ENCODE assay signal across 1 cellular context in the genomic region with DNA sequence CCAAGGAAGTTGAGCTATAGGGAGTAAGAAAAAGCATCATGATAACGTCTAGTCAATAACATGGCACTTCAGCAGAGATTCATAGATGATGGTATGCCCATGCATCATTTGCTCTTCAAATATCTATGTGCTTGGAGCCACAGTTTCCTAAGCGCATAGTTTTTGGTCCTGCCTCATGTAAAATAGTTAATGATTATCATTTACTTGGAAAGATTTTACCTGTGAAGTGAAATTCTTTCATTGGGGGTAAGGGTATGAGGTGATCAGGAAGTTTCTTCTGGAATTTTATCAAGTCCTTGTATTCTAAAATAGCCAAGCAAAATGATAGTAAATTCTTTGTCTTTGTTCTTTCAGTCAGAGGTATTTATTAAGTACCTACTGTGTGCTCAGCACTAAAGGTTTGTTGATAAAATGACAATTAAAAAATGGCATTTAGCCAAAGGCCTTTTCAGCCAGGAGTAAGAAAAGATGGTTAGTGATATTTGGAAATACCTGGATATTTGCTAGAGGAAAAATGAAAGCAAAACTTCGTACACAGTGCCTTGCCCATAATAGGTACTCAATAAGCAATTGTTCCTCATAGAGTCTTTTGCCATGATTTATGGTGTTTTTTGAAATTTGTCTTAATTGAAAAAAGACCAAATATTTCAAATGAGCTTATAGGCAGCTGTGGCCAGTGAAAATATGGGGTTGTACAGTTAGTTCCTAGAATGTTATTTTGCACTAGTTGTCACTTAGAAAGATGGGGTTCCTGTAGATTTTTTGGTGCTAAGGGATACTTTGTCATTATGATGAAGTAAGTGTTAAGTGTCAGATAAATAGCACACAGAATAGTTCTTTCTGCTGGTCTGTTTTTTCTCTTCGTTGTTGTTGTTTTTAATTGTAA.
A peak's percentile ranks its signal among the peaks of the same experiment; 100 is the strongest.
TF ChIP-seq lines count a peak whose summit lies in the region.

No MANE protein-coding gene starts in this region.

TF ChIP-seq in K562, 482 proteins besides CTCF, POLR2A, EP300 and RAD21 (continued from another document and continues in another):
- TF ChIP-seq, protein P1, sequence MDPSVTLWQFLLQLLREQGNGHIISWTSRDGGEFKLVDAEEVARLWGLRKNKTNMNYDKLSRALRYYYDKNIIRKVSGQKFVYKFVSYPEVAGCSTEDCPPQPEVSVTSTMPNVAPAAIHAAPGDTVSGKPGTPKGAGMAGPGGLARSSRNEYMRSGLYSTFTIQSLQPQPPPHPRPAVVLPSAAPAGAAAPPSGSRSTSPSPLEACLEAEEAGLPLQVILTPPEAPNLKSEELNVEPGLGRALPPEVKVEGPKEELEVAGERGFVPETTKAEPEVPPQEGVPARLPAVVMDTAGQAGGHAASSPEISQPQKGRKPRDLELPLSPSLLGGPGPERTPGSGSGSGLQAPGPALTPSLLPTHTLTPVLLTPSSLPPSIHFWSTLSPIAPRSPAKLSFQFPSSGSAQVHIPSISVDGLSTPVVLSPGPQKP (CRISPR knock-in tag; IDR thresholded peaks at IDR 0.05), result no peak
- TF ChIP-seq, protein P2, sequence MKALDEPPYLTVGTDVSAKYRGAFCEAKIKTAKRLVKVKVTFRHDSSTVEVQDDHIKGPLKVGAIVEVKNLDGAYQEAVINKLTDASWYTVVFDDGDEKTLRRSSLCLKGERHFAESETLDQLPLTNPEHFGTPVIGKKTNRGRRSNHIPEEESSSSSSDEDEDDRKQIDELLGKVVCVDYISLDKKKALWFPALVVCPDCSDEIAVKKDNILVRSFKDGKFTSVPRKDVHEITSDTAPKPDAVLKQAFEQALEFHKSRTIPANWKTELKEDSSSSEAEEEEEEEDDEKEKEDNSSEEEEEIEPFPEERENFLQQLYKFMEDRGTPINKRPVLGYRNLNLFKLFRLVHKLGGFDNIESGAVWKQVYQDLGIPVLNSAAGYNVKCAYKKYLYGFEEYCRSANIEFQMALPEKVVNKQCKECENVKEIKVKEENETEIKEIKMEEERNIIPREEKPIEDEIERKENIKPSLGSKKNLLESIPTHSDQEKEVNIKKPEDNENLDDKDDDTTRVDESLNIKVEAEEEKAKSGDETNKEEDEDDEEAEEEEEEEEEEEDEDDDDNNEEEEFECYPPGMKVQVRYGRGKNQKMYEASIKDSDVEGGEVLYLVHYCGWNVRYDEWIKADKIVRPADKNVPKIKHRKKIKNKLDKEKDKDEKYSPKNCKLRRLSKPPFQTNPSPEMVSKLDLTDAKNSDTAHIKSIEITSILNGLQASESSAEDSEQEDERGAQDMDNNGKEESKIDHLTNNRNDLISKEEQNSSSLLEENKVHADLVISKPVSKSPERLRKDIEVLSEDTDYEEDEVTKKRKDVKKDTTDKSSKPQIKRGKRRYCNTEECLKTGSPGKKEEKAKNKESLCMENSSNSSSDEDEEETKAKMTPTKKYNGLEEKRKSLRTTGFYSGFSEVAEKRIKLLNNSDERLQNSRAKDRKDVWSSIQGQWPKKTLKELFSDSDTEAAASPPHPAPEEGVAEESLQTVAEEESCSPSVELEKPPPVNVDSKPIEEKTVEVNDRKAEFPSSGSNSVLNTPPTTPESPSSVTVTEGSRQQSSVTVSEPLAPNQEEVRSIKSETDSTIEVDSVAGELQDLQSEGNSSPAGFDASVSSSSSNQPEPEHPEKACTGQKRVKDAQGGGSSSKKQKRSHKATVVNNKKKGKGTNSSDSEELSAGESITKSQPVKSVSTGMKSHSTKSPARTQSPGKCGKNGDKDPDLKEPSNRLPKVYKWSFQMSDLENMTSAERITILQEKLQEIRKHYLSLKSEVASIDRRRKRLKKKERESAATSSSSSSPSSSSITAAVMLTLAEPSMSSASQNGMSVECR (CRISPR knock-in tag; IDR thresholded peaks at IDR 0.05), result no peak
- TF ChIP-seq TGIF2 (CRISPR knock-in tag; IDR thresholded peaks at IDR 0.05), result no peak
- TF ChIP-seq, protein P3, sequence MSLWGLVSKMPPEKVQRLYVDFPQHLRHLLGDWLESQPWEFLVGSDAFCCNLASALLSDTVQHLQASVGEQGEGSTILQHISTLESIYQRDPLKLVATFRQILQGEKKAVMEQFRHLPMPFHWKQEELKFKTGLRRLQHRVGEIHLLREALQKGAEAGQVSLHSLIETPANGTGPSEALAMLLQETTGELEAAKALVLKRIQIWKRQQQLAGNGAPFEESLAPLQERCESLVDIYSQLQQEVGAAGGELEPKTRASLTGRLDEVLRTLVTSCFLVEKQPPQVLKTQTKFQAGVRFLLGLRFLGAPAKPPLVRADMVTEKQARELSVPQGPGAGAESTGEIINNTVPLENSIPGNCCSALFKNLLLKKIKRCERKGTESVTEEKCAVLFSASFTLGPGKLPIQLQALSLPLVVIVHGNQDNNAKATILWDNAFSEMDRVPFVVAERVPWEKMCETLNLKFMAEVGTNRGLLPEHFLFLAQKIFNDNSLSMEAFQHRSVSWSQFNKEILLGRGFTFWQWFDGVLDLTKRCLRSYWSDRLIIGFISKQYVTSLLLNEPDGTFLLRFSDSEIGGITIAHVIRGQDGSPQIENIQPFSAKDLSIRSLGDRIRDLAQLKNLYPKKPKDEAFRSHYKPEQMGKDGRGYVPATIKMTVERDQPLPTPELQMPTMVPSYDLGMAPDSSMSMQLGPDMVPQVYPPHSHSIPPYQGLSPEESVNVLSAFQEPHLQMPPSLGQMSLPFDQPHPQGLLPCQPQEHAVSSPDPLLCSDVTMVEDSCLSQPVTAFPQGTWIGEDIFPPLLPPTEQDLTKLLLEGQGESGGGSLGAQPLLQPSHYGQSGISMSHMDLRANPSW (CRISPR knock-in tag; IDR thresholded peaks at IDR 0.05), result no peak
- TF ChIP-seq PTBP1 (IDR thresholded peaks at IDR 0.05; ENCODE audit: low read depth, low read length), result no peak
- no peak; the same call in 1 of the 2 replicates for TF ChIP-seq HLTF (IDR thresholded peaks at IDR 0.05)
- TF ChIP-seq, protein P4, sequence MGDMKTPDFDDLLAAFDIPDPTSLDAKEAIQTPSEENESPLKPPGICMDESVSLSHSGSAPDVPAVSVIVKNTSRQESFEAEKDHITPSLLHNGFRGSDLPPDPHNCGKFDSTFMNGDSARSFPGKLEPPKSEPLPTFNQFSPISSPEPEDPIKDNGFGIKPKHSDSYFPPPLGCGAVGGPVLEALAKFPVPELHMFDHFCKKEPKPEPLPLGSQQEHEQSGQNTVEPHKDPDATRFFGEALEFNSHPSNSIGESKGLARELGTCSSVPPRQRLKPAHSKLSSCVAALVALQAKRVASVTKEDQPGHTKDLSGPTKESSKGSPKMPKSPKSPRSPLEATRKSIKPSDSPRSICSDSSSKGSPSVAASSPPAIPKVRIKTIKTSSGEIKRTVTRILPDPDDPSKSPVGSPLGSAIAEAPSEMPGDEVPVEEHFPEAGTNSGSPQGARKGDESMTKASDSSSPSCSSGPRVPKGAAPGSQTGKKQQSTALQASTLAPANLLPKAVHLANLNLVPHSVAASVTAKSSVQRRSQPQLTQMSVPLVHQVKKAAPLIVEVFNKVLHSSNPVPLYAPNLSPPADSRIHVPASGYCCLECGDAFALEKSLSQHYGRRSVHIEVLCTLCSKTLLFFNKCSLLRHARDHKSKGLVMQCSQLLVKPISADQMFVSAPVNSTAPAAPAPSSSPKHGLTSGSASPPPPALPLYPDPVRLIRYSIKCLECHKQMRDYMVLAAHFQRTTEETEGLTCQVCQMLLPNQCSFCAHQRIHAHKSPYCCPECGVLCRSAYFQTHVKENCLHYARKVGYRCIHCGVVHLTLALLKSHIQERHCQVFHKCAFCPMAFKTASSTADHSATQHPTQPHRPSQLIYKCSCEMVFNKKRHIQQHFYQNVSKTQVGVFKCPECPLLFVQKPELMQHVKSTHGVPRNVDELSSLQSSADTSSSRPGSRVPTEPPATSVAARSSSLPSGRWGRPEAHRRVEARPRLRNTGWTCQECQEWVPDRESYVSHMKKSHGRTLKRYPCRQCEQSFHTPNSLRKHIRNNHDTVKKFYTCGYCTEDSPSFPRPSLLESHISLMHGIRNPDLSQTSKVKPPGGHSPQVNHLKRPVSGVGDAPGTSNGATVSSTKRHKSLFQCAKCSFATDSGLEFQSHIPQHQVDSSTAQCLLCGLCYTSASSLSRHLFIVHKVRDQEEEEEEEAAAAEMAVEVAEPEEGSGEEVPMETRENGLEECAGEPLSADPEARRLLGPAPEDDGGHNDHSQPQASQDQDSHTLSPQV (IDR thresholded peaks at IDR 0.05), result peak; percentile 92
- TF ChIP-seq FOSL1 (tag; conservative IDR thresholded peaks at IDR 0.05), result no peak
- TF ChIP-seq ZNF212 (CRISPR knock-in tag; IDR thresholded peaks at IDR 0.05), result no peak
- no peak for TF ChIP-seq TARDBP (IDR thresholded peaks at IDR 0.05)
- no peak for TF ChIP-seq SIN3A (IDR thresholded peaks at IDR 0.05; ENCODE audit: borderline replicate concordance in 2 of 2, control insufficient read depth in 1 of 2, low read depth in 2 of 2, low read length in 2 of 2)
- 0 out of 2 replicates have a peak, but pooled peaks have one; percentile 47 for TF ChIP-seq ELF2 (CRISPR knock-in tag; IDR thresholded peaks at IDR 0.05)
- no peak for TF ChIP-seq XRCC3 (IDR thresholded peaks at IDR 0.05)
- TF ChIP-seq, protein P5, sequence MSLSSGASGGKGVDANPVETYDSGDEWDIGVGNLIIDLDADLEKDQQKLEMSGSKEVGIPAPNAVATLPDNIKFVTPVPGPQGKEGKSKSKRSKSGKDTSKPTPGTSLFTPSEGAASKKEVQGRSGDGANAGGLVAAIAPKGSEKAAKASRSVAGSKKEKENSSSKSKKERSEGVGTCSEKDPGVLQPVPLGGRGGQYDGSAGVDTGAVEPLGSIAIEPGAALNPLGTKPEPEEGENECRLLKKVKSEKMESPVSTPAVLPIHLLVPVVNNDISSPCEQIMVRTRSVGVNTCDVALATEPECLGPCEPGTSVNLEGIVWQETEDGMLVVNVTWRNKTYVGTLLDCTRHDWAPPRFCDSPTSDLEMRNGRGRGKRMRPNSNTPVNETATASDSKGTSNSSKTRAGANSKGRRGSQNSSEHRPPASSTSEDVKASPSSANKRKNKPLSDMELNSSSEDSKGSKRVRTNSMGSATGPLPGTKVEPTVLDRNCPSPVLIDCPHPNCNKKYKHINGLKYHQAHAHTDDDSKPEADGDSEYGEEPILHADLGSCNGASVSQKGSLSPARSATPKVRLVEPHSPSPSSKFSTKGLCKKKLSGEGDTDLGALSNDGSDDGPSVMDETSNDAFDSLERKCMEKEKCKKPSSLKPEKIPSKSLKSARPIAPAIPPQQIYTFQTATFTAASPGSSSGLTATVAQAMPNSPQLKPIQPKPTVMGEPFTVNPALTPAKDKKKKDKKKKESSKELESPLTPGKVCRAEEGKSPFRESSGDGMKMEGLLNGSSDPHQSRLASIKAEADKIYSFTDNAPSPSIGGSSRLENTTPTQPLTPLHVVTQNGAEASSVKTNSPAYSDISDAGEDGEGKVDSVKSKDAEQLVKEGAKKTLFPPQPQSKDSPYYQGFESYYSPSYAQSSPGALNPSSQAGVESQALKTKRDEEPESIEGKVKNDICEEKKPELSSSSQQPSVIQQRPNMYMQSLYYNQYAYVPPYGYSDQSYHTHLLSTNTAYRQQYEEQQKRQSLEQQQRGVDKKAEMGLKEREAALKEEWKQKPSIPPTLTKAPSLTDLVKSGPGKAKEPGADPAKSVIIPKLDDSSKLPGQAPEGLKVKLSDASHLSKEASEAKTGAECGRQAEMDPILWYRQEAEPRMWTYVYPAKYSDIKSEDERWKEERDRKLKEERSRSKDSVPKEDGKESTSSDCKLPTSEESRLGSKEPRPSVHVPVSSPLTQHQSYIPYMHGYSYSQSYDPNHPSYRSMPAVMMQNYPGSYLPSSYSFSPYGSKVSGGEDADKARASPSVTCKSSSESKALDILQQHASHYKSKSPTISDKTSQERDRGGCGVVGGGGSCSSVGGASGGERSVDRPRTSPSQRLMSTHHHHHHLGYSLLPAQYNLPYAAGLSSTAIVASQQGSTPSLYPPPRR (CRISPR knock-in tag; IDR thresholded peaks at IDR 0.05; ENCODE audit: borderline replicate concordance), result no peak
- TF ChIP-seq PURB (CRISPR knock-in tag; IDR thresholded peaks at IDR 0.05; ENCODE audit: low read depth), result no peak
- TF ChIP-seq ZBED1 (IDR thresholded peaks at IDR 0.05), result no peak
- TF ChIP-seq SMAD1 (IDR thresholded peaks at IDR 0.05; ENCODE audit: low read depth, low read length, partially characterized antibody), result no peak
- TF ChIP-seq ZNF133 (CRISPR knock-in tag; IDR thresholded peaks at IDR 0.05), result no peak
- TF ChIP-seq SRSF7 (optimal IDR thresholded peaks at IDR 0.05; ENCODE audit: low read depth, low read length), result no peak
- TF ChIP-seq MCM2 (IDR thresholded peaks at IDR 0.05; ENCODE audit: low read depth), result no peak
- TF ChIP-seq, protein P6, sequence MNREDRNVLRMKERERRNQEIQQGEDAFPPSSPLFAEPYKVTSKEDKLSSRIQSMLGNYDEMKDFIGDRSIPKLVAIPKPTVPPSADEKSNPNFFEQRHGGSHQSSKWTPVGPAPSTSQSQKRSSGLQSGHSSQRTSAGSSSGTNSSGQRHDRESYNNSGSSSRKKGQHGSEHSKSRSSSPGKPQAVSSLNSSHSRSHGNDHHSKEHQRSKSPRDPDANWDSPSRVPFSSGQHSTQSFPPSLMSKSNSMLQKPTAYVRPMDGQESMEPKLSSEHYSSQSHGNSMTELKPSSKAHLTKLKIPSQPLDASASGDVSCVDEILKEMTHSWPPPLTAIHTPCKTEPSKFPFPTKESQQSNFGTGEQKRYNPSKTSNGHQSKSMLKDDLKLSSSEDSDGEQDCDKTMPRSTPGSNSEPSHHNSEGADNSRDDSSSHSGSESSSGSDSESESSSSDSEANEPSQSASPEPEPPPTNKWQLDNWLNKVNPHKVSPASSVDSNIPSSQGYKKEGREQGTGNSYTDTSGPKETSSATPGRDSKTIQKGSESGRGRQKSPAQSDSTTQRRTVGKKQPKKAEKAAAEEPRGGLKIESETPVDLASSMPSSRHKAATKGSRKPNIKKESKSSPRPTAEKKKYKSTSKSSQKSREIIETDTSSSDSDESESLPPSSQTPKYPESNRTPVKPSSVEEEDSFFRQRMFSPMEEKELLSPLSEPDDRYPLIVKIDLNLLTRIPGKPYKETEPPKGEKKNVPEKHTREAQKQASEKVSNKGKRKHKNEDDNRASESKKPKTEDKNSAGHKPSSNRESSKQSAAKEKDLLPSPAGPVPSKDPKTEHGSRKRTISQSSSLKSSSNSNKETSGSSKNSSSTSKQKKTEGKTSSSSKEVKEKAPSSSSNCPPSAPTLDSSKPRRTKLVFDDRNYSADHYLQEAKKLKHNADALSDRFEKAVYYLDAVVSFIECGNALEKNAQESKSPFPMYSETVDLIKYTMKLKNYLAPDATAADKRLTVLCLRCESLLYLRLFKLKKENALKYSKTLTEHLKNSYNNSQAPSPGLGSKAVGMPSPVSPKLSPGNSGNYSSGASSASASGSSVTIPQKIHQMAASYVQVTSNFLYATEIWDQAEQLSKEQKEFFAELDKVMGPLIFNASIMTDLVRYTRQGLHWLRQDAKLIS (CRISPR knock-in tag; IDR thresholded peaks at IDR 0.05), result no peak
